ENCODE assay signal across 8 cellular contexts in the genomic region with DNA sequence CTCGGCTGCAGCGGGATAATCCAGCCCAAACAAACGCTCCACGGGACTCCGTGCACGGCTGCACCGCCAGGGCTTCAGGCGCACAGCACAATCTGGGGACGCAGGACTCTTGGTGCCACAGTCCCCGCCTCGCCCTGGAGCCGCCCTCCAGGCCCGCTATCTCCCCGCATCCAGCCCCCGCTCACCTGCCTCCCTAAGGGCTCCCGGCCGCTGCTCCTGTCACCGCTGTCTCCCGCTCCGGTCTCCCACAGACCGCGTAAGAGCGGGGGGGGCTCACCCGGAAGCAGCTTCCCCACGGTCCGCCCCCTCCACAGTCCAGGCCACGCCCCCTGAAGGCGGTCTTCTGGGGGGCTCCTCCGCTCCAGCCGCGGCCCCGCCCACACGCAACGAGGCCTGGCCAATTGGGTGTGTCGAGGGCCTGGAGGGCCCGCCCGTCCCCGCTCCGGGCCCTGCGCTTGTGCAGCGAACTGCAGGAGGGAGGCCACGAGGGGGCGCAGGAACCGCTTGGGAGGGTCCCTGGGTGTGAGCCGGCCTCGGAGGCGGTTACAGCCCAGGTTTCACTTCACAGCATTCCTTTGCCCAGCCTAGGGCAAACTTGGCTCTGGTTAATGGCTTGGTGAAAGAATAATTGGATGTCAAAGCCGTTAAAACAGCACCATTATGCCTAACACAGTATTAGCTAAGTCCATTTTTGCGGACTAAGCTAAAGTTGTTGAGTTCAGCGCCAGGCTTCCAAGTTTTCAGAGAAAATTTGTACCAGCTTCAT. TPM values are rescaled to one million over a fixed set of nuclear protein-coding genes. Genes with fewer than 3 reads are reported as not detected.
A peak's percentile ranks its signal among the peaks of the same experiment; 100 is the strongest.
DNase-seq lines count a peak whose midpoint lies in the region; ATAC-seq and TF ChIP-seq lines count a peak whose summit lies in the region.

A gene (minus strand): TSS at position 258 of the 766 bp plus-strand sequence. CDS start 7,725 bp downstream, outside the sequence.

- H3K27ac ChIP-seq in esophagus (ENCODE audit: low read depth in 2 of 2, low read length in 1 of 2) (peak within 1 kb of the TSS; percentile 65 to 67), muscle layer of duodenum (ENCODE audit: low read length) (peak within 1 kb of the TSS; percentile 82)

- DNase-seq in DMS79 treated with DMSO at 0.1 percent for 48 hours (lab: John Stamatoyannopoulos, UW), result peak; percentile 95
- DNase-seq in KG1 (lab: John Stamatoyannopoulos, UW), result peak; percentile 96
- peak; percentile 99 for DNase-seq in activated T-cell treated with anti-CD3 and anti-CD28 coated beads, Interleukin-2, amount 50 U/mL, for 24 hours
- DNase-seq in stimulated activated CD8-positive, alpha-beta memory T cell treated with anti-CD3 and anti-CD28 coated beads, Interleukin-7, amount 100 ng/mL, for 4 hours (ENCODE audit: low read depth in 2 of 2), result peak; percentile 96 to 100

- no peaks in the 10 kb centered on the region for H3K9me3 ChIP-seq in esophagus (ENCODE audit: control insufficient read depth in 2 of 2, insufficient read depth in 1 of 2, low read depth in 1 of 2, low read length in 1 of 2)
- no peaks in the 10 kb centered on the region for H3K9me3 ChIP-seq in muscle layer of duodenum (ENCODE audit: control insufficient read depth in 1 of 2, low read length in 2 of 2)

- ATAC-seq in GM21723 (IDR thresholded peaks at IDR 0.05; ENCODE audit: unreplicated experiment), result peak; percentile 99

- peaks cover 28% of the 10 kb centered on the region for H3K4me1 Mint-ChIP-seq in activated T-cell treated with anti-CD3 and anti-CD28 coated beads, Interleukin-2, amount 50 U/mL, for 24 hours (ENCODE audit: low read depth)

- peaks cover 0 to 4% of the 10 kb centered on the region in 2 donors for H3K36me3 ChIP-seq in esophagus (ENCODE audit: control insufficient read depth in 2 of 2, insufficient read depth in 2 of 2, low read length in 1 of 2)
- no peaks in the 10 kb centered on the region for H3K36me3 ChIP-seq in muscle layer of duodenum (ENCODE audit: control insufficient read depth in 1 of 2, insufficient read depth in 2 of 2, low read length in 2 of 2)

- H3K27ac Mint-ChIP-seq in activated T-cell treated with anti-CD3 and anti-CD28 coated beads, Interleukin-2, amount 50 U/mL, for 24 hours, result peak within 1 kb of the TSS; percentile 87

- H3K4me1 ChIP-seq in esophagus (ENCODE audit: control insufficient read depth in 2 of 2, insufficient read depth in 2 of 2, low read length in 1 of 2) (peaks cover 7 to 8% of the 10 kb centered on the region in 2 donors), muscle layer of duodenum (ENCODE audit: control insufficient read depth in 1 of 2, insufficient read depth in 2 of 2, low read length in 2 of 2) (peaks cover 14 to 16% of the 10 kb centered on the region in 2 donors)

- no peaks in the 10 kb centered on the region for H3K9me3 Mint-ChIP-seq in activated T-cell treated with anti-CD3 and anti-CD28 coated beads, Interleukin-2, amount 50 U/mL, for 24 hours

- H3K4me3 Mint-ChIP-seq in activated T-cell treated with anti-CD3 and anti-CD28 coated beads, Interleukin-2, amount 50 U/mL, for 24 hours, result peak within 1 kb of the TSS; percentile 90

- H3K4me3 ChIP-seq in esophagus (ENCODE audit: low read depth in 1 of 2, low read length in 2 of 2), result peak within 1 kb of the TSS; percentile 76 to 84
- peak within 1 kb of the TSS; percentile 80 to 92 for H3K4me3 ChIP-seq in muscle layer of duodenum (ENCODE audit: low read depth in 1 of 2, low read length in 2 of 2)

- 1 to 2% methylated on average over 50 of the region's 50 CpGs for WGBS in esophagus, 2 donors

- H3K27me3 Mint-ChIP-seq in activated T-cell treated with anti-CD3 and anti-CD28 coated beads, Interleukin-2, amount 50 U/mL, for 24 hours, result no peaks in the 10 kb centered on the region

- peaks cover 5% of the 10 kb centered on the region for H3K36me3 Mint-ChIP-seq in activated T-cell treated with anti-CD3 and anti-CD28 coated beads, Interleukin-2, amount 50 U/mL, for 24 hours (ENCODE audit: low read depth)

- no peaks in the 10 kb centered on the region for H3K27me3 ChIP-seq in esophagus (ENCODE audit: control insufficient read depth in 1 of 2, insufficient read depth in 2 of 2, low read length in 2 of 2)
- H3K27me3 ChIP-seq in muscle layer of duodenum (ENCODE audit: low read depth, low read length), result no peaks in the 10 kb centered on the region

TF ChIP-seq in PFSK-1, 5 proteins besides CTCF, POLR2A, EP300 and RAD21:
- TF ChIP-seq, protein P1, sequence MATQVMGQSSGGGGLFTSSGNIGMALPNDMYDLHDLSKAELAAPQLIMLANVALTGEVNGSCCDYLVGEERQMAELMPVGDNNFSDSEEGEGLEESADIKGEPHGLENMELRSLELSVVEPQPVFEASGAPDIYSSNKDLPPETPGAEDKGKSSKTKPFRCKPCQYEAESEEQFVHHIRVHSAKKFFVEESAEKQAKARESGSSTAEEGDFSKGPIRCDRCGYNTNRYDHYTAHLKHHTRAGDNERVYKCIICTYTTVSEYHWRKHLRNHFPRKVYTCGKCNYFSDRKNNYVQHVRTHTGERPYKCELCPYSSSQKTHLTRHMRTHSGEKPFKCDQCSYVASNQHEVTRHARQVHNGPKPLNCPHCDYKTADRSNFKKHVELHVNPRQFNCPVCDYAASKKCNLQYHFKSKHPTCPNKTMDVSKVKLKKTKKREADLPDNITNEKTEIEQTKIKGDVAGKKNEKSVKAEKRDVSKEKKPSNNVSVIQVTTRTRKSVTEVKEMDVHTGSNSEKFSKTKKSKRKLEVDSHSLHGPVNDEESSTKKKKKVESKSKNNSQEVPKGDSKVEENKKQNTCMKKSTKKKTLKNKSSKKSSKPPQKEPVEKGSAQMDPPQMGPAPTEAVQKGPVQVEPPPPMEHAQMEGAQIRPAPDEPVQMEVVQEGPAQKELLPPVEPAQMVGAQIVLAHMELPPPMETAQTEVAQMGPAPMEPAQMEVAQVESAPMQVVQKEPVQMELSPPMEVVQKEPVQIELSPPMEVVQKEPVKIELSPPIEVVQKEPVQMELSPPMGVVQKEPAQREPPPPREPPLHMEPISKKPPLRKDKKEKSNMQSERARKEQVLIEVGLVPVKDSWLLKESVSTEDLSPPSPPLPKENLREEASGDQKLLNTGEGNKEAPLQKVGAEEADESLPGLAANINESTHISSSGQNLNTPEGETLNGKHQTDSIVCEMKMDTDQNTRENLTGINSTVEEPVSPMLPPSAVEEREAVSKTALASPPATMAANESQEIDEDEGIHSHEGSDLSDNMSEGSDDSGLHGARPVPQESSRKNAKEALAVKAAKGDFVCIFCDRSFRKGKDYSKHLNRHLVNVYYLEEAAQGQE (IDR thresholded peaks at IDR 0.05; ENCODE audit: insufficient read depth in 1 of 2, low read depth in 2 of 2, low read length in 2 of 2), result no peak
- peak; percentile 80 for TF ChIP-seq FOXP2 (optimal IDR thresholded peaks at IDR 0.05; ENCODE audit: borderline replicate concordance, extremely low read depth, extremely low read length, insufficient read depth)
- TF ChIP-seq TAF1 (IDR thresholded peaks at IDR 0.05; ENCODE audit: borderline replicate concordance, insufficient read depth, low read length), result no peak; the same call in 1 of the 2 replicates
- TF ChIP-seq SIN3A (IDR thresholded peaks at IDR 0.05; ENCODE audit: borderline replicate concordance, insufficient read depth, low read length), result 0 out of 2 replicates have a peak, but pooled peaks have one; percentile 70
- peak; percentile 67 for TF ChIP-seq POLR2AphosphoS5 (IDR thresholded peaks at IDR 0.05; ENCODE audit: low read depth, low read length)

RNA-seq across cellular contexts. Expression of the gene that starts here (rescaled TPM):
- 19.7 TPM for polyA plus RNA-seq in PFSK-1 (2012; ENCODE audit: insufficient read length, low read depth)
- polyA plus RNA-seq in esophagus, result 10 to 100 TPM; 38.4 TPM

Comparison
In these comparisons a context has a peak if more than half of its experiments do, and no peak if none do; other contexts are left out.
1. Peak in every context shown above with its lines: DNase-seq, ATAC-seq, H3K4me3 ChIP-seq and H3K27ac ChIP-seq.